ENCODE assay signal across 14 cellular contexts in genomic region chr2:66323496-66323895, GRCh38.
DNase-seq lines count a peak whose midpoint lies in the region; ATAC-seq and TF ChIP-seq lines count a peak whose summit lies in the region.
"Had no signal": no experiment of that assay in that cellular context is flagged by ENCODE, and none has a peak within 500 bp of the region (broad histone marks: within the 10 kb centered on the region; RNA-seq: fewer than 3 reads in every experiment).

No MANE protein-coding gene starts in this region.

- no peaks in the 10 kb centered on the region for H3K79me2 ChIP-seq in GM23338 (replicated peaks; ENCODE audit: insufficient read depth)

- H3K27ac ChIP-seq in GM23338 (ENCODE audit: low read depth), result no peak overlapping the region
- H3K27ac ChIP-seq: BLaER1 had no signal

- H3K9me2 ChIP-seq in GM23338 (ENCODE audit: insufficient read depth), result no peaks in the 10 kb centered on the region

- no peaks in the 10 kb centered on the region for H4K20me1 ChIP-seq in GM23338 (replicated peaks; ENCODE audit: insufficient read depth)
- H4K20me1 ChIP-seq: BLaER1 had no signal

- ATAC-seq in GM23338 (peak; percentile 44), WTC11 (peak; percentile 43; the same call in 1 of the 2 replicates)
- ATAC-seq in activated CD4-positive, CD25-positive, alpha-beta regulatory T cell treated with anti-CD3 and anti-CD28 coated beads, Interleukin-2, amount 50 U/mL, for 24 hours, result no peak
- ATAC-seq: Panc1 had no signal

- no peaks in the 10 kb centered on the region for H3F3A ChIP-seq in GM23338 (replicated peaks; ENCODE audit: low read depth)

- H3K4me3 ChIP-seq in GM23338, result no peak overlapping the region
- H3K4me3 ChIP-seq: BLaER1 had no signal

- no peak overlapping the region for H3K4me2 ChIP-seq in GM23338
- H3K4me2 ChIP-seq: BLaER1 had no signal

- no peak overlapping the region for H3K4me3 Mint-ChIP-seq in GM23338
- H3K4me3 Mint-ChIP-seq in WTC11, result no peak overlapping the region
- H3K4me3 Mint-ChIP-seq in nephron, result peak overlapping the region in 2 of 3 experiments; percentile 33 to 35
- H3K4me3 Mint-ChIP-seq in type B pancreatic cell, result peak overlapping the region; percentile 35
- H3K4me3 Mint-ChIP-seq: CD4-positive, alpha-beta T cell had no signal

- POLR2A ChIA-PET in WTC11 (lab: Charles Lee), result no interaction called here

- CTCF ChIA-PET in WTC11 (lab: Charles Lee), result interaction anchor here (0.6 kb wide), 1 partner anchor 15 kb away, joined by 3 read pairs; no protein-coding TSS in a partner anchor

- peaks cover 42% of the 10 kb centered on the region for H3K4me1 Mint-ChIP-seq in GM23338
- peaks cover 50% of the 10 kb centered on the region for H3K4me1 Mint-ChIP-seq in WTC11
- peaks cover 42% of the 10 kb centered on the region for H3K4me1 Mint-ChIP-seq in nephron
- peaks cover 37% of the 10 kb centered on the region for H3K4me1 Mint-ChIP-seq in type B pancreatic cell (ENCODE audit: unreplicated experiment)

- H3K27me3 Mint-ChIP-seq in GM23338 (ENCODE audit: insufficient read depth, low read depth, poor library complexity) (no peaks in the 10 kb centered on the region), WTC11 (ENCODE audit: low read depth) (no peaks in the 10 kb centered on the region), nephron (ENCODE audit: low read depth) (no peaks in the 10 kb centered on the region), type B pancreatic cell (no peaks in the 10 kb centered on the region)
- H3K27me3 Mint-ChIP-seq: CD4-positive, alpha-beta T cell had no signal

- no peak for DNase-seq in GM23338 (ENCODE audit: low spot score)
- no peak for DNase-seq in WTC11 (ENCODE audit: low spot score)
- no peak for DNase-seq in type B pancreatic cell (ENCODE audit: extremely low spot score, unreplicated experiment)
- no peak for DNase-seq in SIG-M5 (lab: John Stamatoyannopoulos, UW)
- no peak for DNase-seq in C1 segment of cervical spinal cord (lab: John Stamatoyannopoulos, UW)
- DNase-seq: CD4-positive, alpha-beta T cell; NCI-H1092 treated with DMSO at 0.1 percent for 48 hours; NCI-H1436; NCI-H2081 treated with DMSO at 0.1 percent for 48 hours; NCI-H526 treated with DMSO at 0.1 percent for 48 hours had no signal

- H3K36me3 Mint-ChIP-seq in GM23338 (ENCODE audit: low read depth) (no peaks in the 10 kb centered on the region; the same call in 2 of the 3 replicates), WTC11 (no peaks in the 10 kb centered on the region), nephron (ENCODE audit: low read depth) (no peaks in the 10 kb centered on the region), type B pancreatic cell (no peaks in the 10 kb centered on the region)

- no peaks in the 10 kb centered on the region for H3K27me3 ChIP-seq in GM23338 (ENCODE audit: insufficient read depth)
- H3K27me3 ChIP-seq: BLaER1 had no signal

- H3K4me1 ChIP-seq in GM23338 (ENCODE audit: insufficient read depth), result peaks cover 18% of the 10 kb centered on the region
- H3K4me1 ChIP-seq: BLaER1 had no signal

- H2AFZ ChIP-seq in GM23338, result no peak overlapping the region

- no peaks in the 10 kb centered on the region for H3K36me3 ChIP-seq in GM23338 (ENCODE audit: insufficient read depth)
- H3K36me3 ChIP-seq: BLaER1 had no signal

- H3K9me3 Mint-ChIP-seq in GM23338, result no peaks in the 10 kb centered on the region; the same call in 2 of the 3 replicates
- no peaks in the 10 kb centered on the region for H3K9me3 Mint-ChIP-seq in WTC11
- no peaks in the 10 kb centered on the region for H3K9me3 Mint-ChIP-seq in nephron
- H3K9me3 Mint-ChIP-seq in type B pancreatic cell, result no peaks in the 10 kb centered on the region
- H3K9me3 Mint-ChIP-seq: CD4-positive, alpha-beta T cell had no signal

- H3K27ac Mint-ChIP-seq in GM23338, result no peak overlapping the region
- H3K27ac Mint-ChIP-seq in WTC11, result no peak overlapping the region
- peak overlapping the region; percentile 25 to 64 (median 57) for H3K27ac Mint-ChIP-seq in nephron
- peak overlapping the region; percentile 42 for H3K27ac Mint-ChIP-seq in type B pancreatic cell
- H3K27ac Mint-ChIP-seq: CD4-positive, alpha-beta T cell had no signal

- TF ChIP-seq CTCF in GM23338 (conservative IDR thresholded peaks at IDR 0.05; ENCODE audit: low read depth in 2 of 2), result no peak
- TF ChIP-seq CTCF in WTC11 (IDR thresholded peaks at IDR 0.05), result no peak
- no peak for TF ChIP-seq CTCF in nephron (IDR thresholded peaks at IDR 0.05; ENCODE audit: unreplicated experiment in 3 of 3)
- TF ChIP-seq CTCF in type B pancreatic cell (conservative IDR thresholded peaks at IDR 0.05), result no peak

TF ChIP-seq in GM23338, 12 proteins besides CTCF, POLR2A, EP300 and RAD21 (continues in another document):
- no peak for TF ChIP-seq ZNF114 (CRISPR knock-in tag; IDR thresholded peaks at IDR 0.05)

TF ChIP-seq in WTC11, 78 proteins besides CTCF, POLR2A, EP300 and RAD21:
- TF ChIP-seq RORB (CRISPR knock-in tag; IDR thresholded peaks at IDR 0.05) (no peak), TCF7 (CRISPR knock-in tag; IDR thresholded peaks at IDR 0.05; ENCODE audit: low read depth) (no peak), AR (CRISPR knock-in tag; IDR thresholded peaks at IDR 0.05) (no peak)

Comparison
In these comparisons a context has a peak if more than half of its experiments do, and no peak if none do; other contexts are left out.
1. ATAC-seq: peak in GM23338 (single experiment) and WTC11 (single experiment); none in activated CD4-positive, CD25-positive, alpha-beta regulatory T cell treated with anti-CD3 and anti-CD28 coated beads, Interleukin-2, amount 50 U/mL, for 24 hours (0 of 2).
2. H3K27ac Mint-ChIP-seq: peak in nephron (3 of 3) and type B pancreatic cell (single experiment); none in GM23338 (single experiment) and WTC11 (single experiment).
3. H3K4me3 Mint-ChIP-seq: peak in nephron (2 of 3) and type B pancreatic cell (single experiment); none in GM23338 (single experiment) and WTC11 (single experiment).